In the genomic region with DNA sequence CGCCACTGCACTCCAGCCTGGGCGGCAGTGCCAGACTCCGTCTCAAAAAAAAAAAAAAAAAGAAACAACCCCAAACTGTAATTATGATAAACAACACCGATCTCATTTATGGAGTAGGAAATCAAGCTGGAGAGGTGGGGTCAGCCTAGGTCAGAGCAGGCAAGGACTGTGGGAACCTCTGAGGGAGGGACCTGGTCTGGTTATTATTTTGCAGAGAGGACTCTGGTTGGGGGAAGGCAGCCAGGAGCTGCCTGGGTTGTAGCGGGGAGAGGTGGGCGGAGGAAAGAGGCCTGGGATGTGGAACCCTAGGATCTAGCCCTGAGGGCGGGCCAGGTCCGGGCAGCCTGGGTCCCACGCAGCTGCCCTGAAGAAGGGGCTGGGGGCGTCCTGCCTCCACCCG, we compare ENCODE assay signal across 8 cellular contexts. TPM values are rescaled to one million over a fixed set of nuclear protein-coding genes. Genes with fewer than 3 reads are reported as not detected.
DNase-seq lines count a peak whose midpoint lies in the region; ATAC-seq and TF ChIP-seq lines count a peak whose summit lies in the region.

No MANE protein-coding gene starts in this region.

- no peak overlapping the region for H3K9ac ChIP-seq in HUES6 (ENCODE audit: low read length)

- intact Hi-C loops in activated B cell treated with CpG ODN at 0.5 μM for 24 hours (cut with micrococcal nuclease), result loop anchor here (1.0 to 2.0 kb wide), 3 partner anchors 14 to 156 kb away; partner anchors contain the start of genes EME2, MRPS34 and MSRB1
- intact Hi-C loops in heart right ventricle (cut with DNase I), result loop anchor here (1.0 to 10.0 kb wide), 6 partner anchors 56 to 67 kb away; partner anchors contain the start of genes GFER (in 1 of the 10), NOXO1 (in 1 of the 10) and SYNGR3 (in 1 of the 10)
- intact Hi-C loops in sigmoid colon (cut with DNase I), result loop anchor here (1.0 kb wide), 1 partner anchor 103 kb away; the partner anchor contains the start of gene HAGH

- ATAC-seq in activated B cell treated with CpG ODN at 0.5 μM for 24 hours (ENCODE audit: low read depth), result peak; percentile 13
- peak; percentile 51 to 78 (median 58) for ATAC-seq in heart right ventricle
- ATAC-seq in HG03469 (IDR thresholded peaks at IDR 0.05; ENCODE audit: unreplicated experiment), result no peak

- POLR2A ChIA-PET in activated B cell treated with CpG ODN at 0.5 μM for 24 hours (lab: Charles Lee), result interaction anchor here (0.7 to 1.0 kb wide), 4 partner anchors 35 to 937 kb away, joined by 4 to 7 read pairs (median 5); partner anchors contain the start of gene RPS2

- H3K36me3 ChIP-seq in HUES6 (ENCODE audit: control insufficient read depth, insufficient read depth, low read length) (no peaks in the 10 kb centered on the region), heart right ventricle (no peaks in the 10 kb centered on the region), sigmoid colon (no peaks in the 10 kb centered on the region)

- H3K27ac ChIP-seq in HUES6 (ENCODE audit: low read depth, low read length) (no peak overlapping the region), heart right ventricle (peak overlapping the region in 9 of 10 donors; percentile 31 to 90 (median 82)), sigmoid colon (peak overlapping the region; percentile 80 to 96 (median 88))

- TF ChIP-seq EP300 in sigmoid colon (IDR thresholded peaks at IDR 0.05), result no peak

- H3K4me1 Mint-ChIP-seq in activated B cell treated with CpG ODN at 0.5 μM for 24 hours, result peaks cover 2% of the 10 kb centered on the region

- H3K36me3 Mint-ChIP-seq in activated B cell treated with CpG ODN at 0.5 μM for 24 hours (ENCODE audit: low read depth), result no peaks in the 10 kb centered on the region

- no peak for TF ChIP-seq POLR2A in sigmoid colon (IDR thresholded peaks at IDR 0.05)

- H3K4me1 ChIP-seq in HUES6 (ENCODE audit: control insufficient read depth, insufficient read depth, low read length) (peaks cover 18% of the 10 kb centered on the region; the same call in 1 of the 2 replicates), heart right ventricle (peaks cover 0 to 16% (median 10%) of the 10 kb centered on the region in 9 donors), sigmoid colon (peaks cover 0 to 12% (median 7%) of the 10 kb centered on the region in 4 donors)

- CTCF ChIA-PET in activated B cell treated with CpG ODN at 0.5 μM for 24 hours (lab: Charles Lee), result no interaction called here

- peaks cover 11% of the 10 kb centered on the region for H3K27me3 Mint-ChIP-seq in activated B cell treated with CpG ODN at 0.5 μM for 24 hours

- peaks cover 14% of the 10 kb centered on the region for H3K27me3 ChIP-seq in HUES6 (ENCODE audit: control insufficient read depth, insufficient read depth, low read length)
- H3K27me3 ChIP-seq in heart right ventricle, result peaks cover 0 to 15% (median 7%) of the 10 kb centered on the region in 7 donors
- peaks cover 0 to 25% (median 5%) of the 10 kb centered on the region in 3 donors for H3K27me3 ChIP-seq in sigmoid colon

- H3K4me3 Mint-ChIP-seq in activated B cell treated with CpG ODN at 0.5 μM for 24 hours, result peak overlapping the region; percentile 78

- DNase-seq in NCI-H2029 (lab: John Stamatoyannopoulos, UW) (peak; percentile 50), NCI-H2029 treated with DMSO at 0.1 percent for 48 hours (lab: John Stamatoyannopoulos, UW) (no peak), activated B cell treated with CpG ODN at 0.5 μM for 24 hours (no peak), heart right ventricle (peak in 1 of 2 donors; percentile 51), sigmoid colon (no peak), UCSD-AML1 (lab: John Stamatoyannopoulos, UW; ENCODE audit: unreplicated experiment) (no peak)

- no peaks in the 10 kb centered on the region for H3K9me3 Mint-ChIP-seq in activated B cell treated with CpG ODN at 0.5 μM for 24 hours

- no peak for TF ChIP-seq CTCF in activated B cell treated with CpG ODN at 0.5 μM for 24 hours (IDR thresholded peaks at IDR 0.05)
- TF ChIP-seq CTCF in heart right ventricle (IDR thresholded peaks at IDR 0.05), result no peak
- TF ChIP-seq CTCF in sigmoid colon (IDR thresholded peaks at IDR 0.05), result no peak

- H3K4me3 ChIP-seq in HUES6 (ENCODE audit: low read depth, low read length), result peak overlapping the region; percentile 55
- H3K4me3 ChIP-seq in heart right ventricle, result peak overlapping the region; percentile 18 to 79 (median 64)
- H3K4me3 ChIP-seq in sigmoid colon, result peak overlapping the region; percentile 34 to 82 (median 77)

- 11 to 21% methylated on average over 7 to 11 of the region's 11 CpGs for WGBS in heart right ventricle, 2 donors
- 2 to 25% methylated on average over 11 of the region's 11 CpGs for WGBS in sigmoid colon, 2 donors

- no peaks in the 10 kb centered on the region for H3K9me3 ChIP-seq in HUES6 (ENCODE audit: control insufficient read depth, insufficient read depth, low read depth, low read length)
- H3K9me3 ChIP-seq in heart right ventricle, result no peaks in the 10 kb centered on the region
- H3K9me3 ChIP-seq in sigmoid colon, result no peaks in the 10 kb centered on the region

- H3K27ac Mint-ChIP-seq in activated B cell treated with CpG ODN at 0.5 μM for 24 hours, result no peak overlapping the region

RNA-seq across cellular contexts. Expression of gene HS3ST6, which starts 10.9 kb away (rescaled TPM):
- total RNA-seq in activated B cell treated with CpG ODN at 0.5 μM for 24 hours (not detected in 2 replicates), heart right ventricle (not detected), sigmoid colon (not detected)
- polyA plus RNA-seq in heart right ventricle (under 1 TPM in 1 of 2 donors, not detected in 1; 0.03 TPM), sigmoid colon (1 to 10 TPM in 1 of 3 donors, under 1 TPM in 1, not detected in 1; 0.09 to 6.0 TPM)

RNA-seq across cellular contexts. Expression of gene MSRB1, which starts 13.9 kb away (rescaled TPM):
- total RNA-seq in activated B cell treated with CpG ODN at 0.5 μM for 24 hours (14.7 and 16.6 TPM in 2 replicates), heart right ventricle (10 to 100 TPM; 24.6 to 53.7 (median 34.3) TPM), sigmoid colon (10 to 100 TPM; 17.8 to 35.7 (median 19.0) TPM)
- polyA plus RNA-seq in heart right ventricle (10 to 100 TPM; 41.4 to 82.2 TPM), sigmoid colon (100 to 1,000 TPM in 1 of 3 donors, 10 to 100 TPM in 2; 64.7 to 136 (median 69.1) TPM)

RNA-seq across cellular contexts. Expression of gene RPL3L, which starts 25.4 kb away (rescaled TPM):
- total RNA-seq in activated B cell treated with CpG ODN at 0.5 μM for 24 hours (not detected in 2 replicates), heart right ventricle (100 to 1,000 TPM; 173 to 282 (median 254) TPM), sigmoid colon (not detected)
- polyA plus RNA-seq in heart right ventricle (100 to 1,000 TPM; 124 to 164 TPM), sigmoid colon (under 1 TPM in 2 of 3 donors, not detected in 1; 0.04 to 0.60 TPM)

RNA-seq across cellular contexts. Expression of gene NDUFB10, which starts 30.2 kb away (rescaled TPM):
- total RNA-seq in activated B cell treated with CpG ODN at 0.5 μM for 24 hours, result 77.4 and 92.5 TPM in 2 replicates
- 100 to 1,000 TPM; 375 to 755 (median 559) TPM for total RNA-seq in heart right ventricle
- polyA plus RNA-seq in heart right ventricle, result 1,000 to 10,000 TPM in 1 of 2 donors, 100 to 1,000 TPM in 1; 824 to 1,046 TPM
- 100 to 1,000 TPM; 200 to 332 (median 264) TPM for total RNA-seq in sigmoid colon
- polyA plus RNA-seq in sigmoid colon, result 100 to 1,000 TPM; 298 to 489 (median 369) TPM

RNA-seq across cellular contexts. Expression of gene RPS2, which starts 35.5 kb away (rescaled TPM):
- total RNA-seq in activated B cell treated with CpG ODN at 0.5 μM for 24 hours, result 5,116 and 5,913 TPM in 2 replicates
- total RNA-seq in heart right ventricle, result 1,000 to 10,000 TPM in 3 of 10 donors, 100 to 1,000 TPM in 7; 691 to 1,555 (median 813) TPM
- 1,000 to 10,000 TPM; 1,955 to 3,593 TPM for polyA plus RNA-seq in heart right ventricle
- total RNA-seq in sigmoid colon, result 1,000 to 10,000 TPM; 1,478 to 1,994 (median 1,643) TPM
- polyA plus RNA-seq in sigmoid colon, result 1,000 to 10,000 TPM; 1,713 to 3,277 (median 2,927) TPM

Comparison
In these comparisons a context has a peak if more than half of its experiments do, and no peak if none do; other contexts are left out.
1. RNA of gene RPL3L, which starts 25.4 kb away (total RNA-seq): 173 to 282 TPM in heart right ventricle; not detected in activated B cell treated with CpG ODN at 0.5 μM for 24 hours and not detected in sigmoid colon; every median in the first group is over 100 times any median in the second.
2. Peak in every context shown above with its lines, with median percentiles within 50 percentile points of each other: H3K4me3 ChIP-seq.